ENCODE assay signal across 23 cellular contexts in the genomic region with DNA sequence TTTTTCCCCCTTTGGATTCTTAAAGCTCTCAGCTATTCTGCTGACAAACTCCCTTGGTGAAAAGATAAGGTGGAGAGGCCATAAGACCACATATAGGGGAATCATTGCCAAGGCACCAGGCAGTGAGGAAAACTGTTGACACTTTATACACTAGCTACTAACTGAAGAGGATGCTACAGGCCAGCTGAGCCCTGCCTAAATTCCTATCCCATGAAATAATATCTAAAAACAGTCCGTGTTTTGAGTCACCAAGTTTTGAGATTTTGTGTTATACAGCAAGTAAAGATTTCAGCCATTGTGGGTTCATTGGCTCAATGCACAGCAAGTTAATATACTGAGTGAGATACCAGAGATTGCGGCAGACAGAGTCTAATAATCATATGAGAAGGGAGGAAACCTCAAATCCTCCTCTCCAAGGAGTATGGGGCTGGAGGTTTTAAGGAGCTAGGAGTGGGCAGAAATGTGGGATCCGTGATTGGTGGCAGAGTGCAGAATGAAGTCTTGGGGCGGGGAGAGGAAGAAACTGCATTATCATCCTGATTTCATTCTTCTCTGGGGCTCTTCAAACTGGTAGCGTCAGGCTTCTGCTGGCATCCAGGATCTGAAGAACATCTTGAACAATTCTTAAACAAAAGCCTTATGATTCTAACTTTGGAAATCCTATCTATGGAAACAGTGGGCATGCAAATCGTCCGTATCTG. TPM values are rescaled to one million over a fixed set of nuclear protein-coding genes. Genes with fewer than 3 reads are reported as not detected.
DNase-seq lines count a peak whose midpoint lies in the region; ATAC-seq and TF ChIP-seq lines count a peak whose summit lies in the region.
"Had no signal": no experiment of that assay in that cellular context is flagged by ENCODE, and none has a peak within 500 bp of the region (broad histone marks: within the 10 kb centered on the region; RNA-seq: fewer than 3 reads in every experiment).

No MANE protein-coding gene starts in this region.

- H2BK5ac ChIP-seq in neuronal stem cell (ENCODE audit: low read length): no peak overlapping the region

- H3K4me3 Mint-ChIP-seq in activated CD4-positive, alpha-beta memory T cell treated with anti-CD3 and anti-CD28 coated beads for 36 hours: no peak overlapping the region
- H3K4me3 Mint-ChIP-seq: activated naive CD8-positive, alpha-beta T cell; activated T-cell treated with anti-CD3 and anti-CD28 coated beads, Interleukin-2, amount 50 U/mL, for 4 hours; IgD-negative memory B cell had no signal

- ATAC-seq in SK-N-SH treated with all-trans-retinoic acid at 6 μM for 48 hours (peak; percentile 39; the same call in 2 of the 3 replicates), GM19023 (IDR thresholded peaks at IDR 0.05; ENCODE audit: unreplicated experiment) (no peak)
- ATAC-seq: activated T-cell treated with anti-CD3 and anti-CD28 coated beads, Interleukin-2, amount 50 U/mL, for 4 hours; heart right ventricle; mucosa of descending colon had no signal

- H3K27me3 ChIP-seq in fibroblast of lung (ENCODE audit: control insufficient read depth, insufficient read depth, low read length) (no peaks in the 10 kb centered on the region), neuronal stem cell (ENCODE audit: control insufficient read depth in 3 of 3, insufficient read depth in 3 of 3, low read depth in 1 of 3, low read length in 3 of 3) (no peaks in the 10 kb centered on the region)
- H3K27me3 ChIP-seq: BE2C, heart right ventricle, ovary had no signal

- H3K4me1 ChIP-seq in fibroblast of lung (ENCODE audit: control insufficient read depth, extremely low read depth, insufficient read depth, low read length) (no peaks in the 10 kb centered on the region), neuronal stem cell (ENCODE audit: control insufficient read depth in 2 of 2, insufficient read depth in 1 of 2, low read depth in 1 of 2, low read length in 2 of 2) (no peaks in the 10 kb centered on the region)
- H3K4me1 ChIP-seq: BE2C, heart right ventricle had no signal

- H3K23ac ChIP-seq in neuronal stem cell (ENCODE audit: low read depth, low read length, poor library complexity): no peak overlapping the region

- no peaks in the 10 kb centered on the region for H3K36me3 ChIP-seq in fibroblast of lung (ENCODE audit: control insufficient read depth, insufficient read depth, low read length)
- H3K36me3 ChIP-seq in neuronal stem cell (replicated peaks in 1 of 2; ENCODE audit: control insufficient read depth in 2 of 2, insufficient read depth in 2 of 2, low read length in 2 of 2): no peaks in the 10 kb centered on the region
- H3K36me3 ChIP-seq: BE2C, heart right ventricle, ovary had no signal

- H3K79me2 ChIP-seq in fibroblast of lung (ENCODE audit: control insufficient read depth, insufficient read depth, low read length): no peaks in the 10 kb centered on the region

- H2AFZ ChIP-seq in fibroblast of lung (ENCODE audit: low read length) (peak overlapping the region; percentile 30), neuronal stem cell (ENCODE audit: low read length) (peak overlapping the region; percentile 9)

- H2BK15ac ChIP-seq in neuronal stem cell (ENCODE audit: low read length): no peak overlapping the region

- H3K4me2 ChIP-seq in fibroblast of lung (ENCODE audit: extremely low read depth, insufficient read depth, low read length) (no peak overlapping the region), neuronal stem cell (ENCODE audit: insufficient read depth, low read length, poor library complexity, severe bottlenecking) (no peak overlapping the region)

- TF ChIP-seq CTCF in fibroblast of lung (conservative IDR thresholded peaks at IDR 0.05 in 1 of 2, IDR thresholded peaks at IDR 0.05 in 1 of 2; ENCODE audit: low read depth in 1 of 2, low read length in 2 of 2): no peak

- no peak overlapping the region for H3K4me3 ChIP-seq in fibroblast of lung (replicated peaks in 1 of 4; ENCODE audit: control extremely low read depth in 1 of 4, insufficient read depth in 1 of 4, low read depth in 3 of 4, low read length in 4 of 4)
- H3K4me3 ChIP-seq in neuronal stem cell (ENCODE audit: low read length in 2 of 2): no peak overlapping the region
- H3K4me3 ChIP-seq: heart right ventricle, mucosa of descending colon, ovary had no signal

- no peaks in the 10 kb centered on the region for H3K36me3 Mint-ChIP-seq in activated CD4-positive, alpha-beta memory T cell treated with anti-CD3 and anti-CD28 coated beads for 36 hours
- H3K36me3 Mint-ChIP-seq: activated naive CD8-positive, alpha-beta T cell; IgD-negative memory B cell had no signal

- H2BK120ac ChIP-seq in neuronal stem cell (ENCODE audit: low read depth, low read length): no peak overlapping the region

- peak; percentile 7 for DNase-seq in HPDE6-E6E7 (ENCODE audit: extremely low spot score)
- peak; percentile 3 to 10 for DNase-seq in fibroblast of lung (ENCODE audit: low read depth in 2 of 2)
- DNase-seq in neuronal stem cell (ENCODE audit: low spot score): no peak
- DNase-seq in activated CD4-positive, alpha-beta memory T cell treated with anti-CD3 and anti-CD28 coated beads for 36 hours: no peak
- DNase-seq in stimulated activated CD4-positive, alpha-beta T cell treated with anti-CD3 and anti-CD28 coated beads, Interleukin-15, amount 100 ng/mL, for 24 hours: no peak
- no peak for DNase-seq in NCI-H774 (lab: John Stamatoyannopoulos, UW)
- DNase-seq: activated T-cell treated with anti-CD3 and anti-CD28 coated beads, Interleukin-2, amount 50 U/mL, for 4 hours; BE2C; central memory CD4-positive, alpha-beta T cell; heart right ventricle; kidney; mucosa of descending colon; NCI-H1048; NCI-H2081 treated with DMSO at 0.1 percent for 48 hours; NCI-H69; ovary; stimulated activated CD4-positive, alpha-beta T cell treated with anti-CD3 and anti-CD28 coated beads, Interleukin-4, amount 100 ng/mL, for 1 hour; SW 1271 had no signal

- no peaks in the 10 kb centered on the region for H3K27me3 Mint-ChIP-seq in activated CD4-positive, alpha-beta memory T cell treated with anti-CD3 and anti-CD28 coated beads for 36 hours
- H3K27me3 Mint-ChIP-seq: IgD-negative memory B cell had no signal

- CTCF ChIA-PET in activated CD4-positive, alpha-beta memory T cell treated with anti-CD3 and anti-CD28 coated beads for 36 hours (lab: Charles Lee): no interaction called here

- H3K18ac ChIP-seq in neuronal stem cell (ENCODE audit: low read length): no peak overlapping the region

- H3K14ac ChIP-seq in neuronal stem cell (ENCODE audit: low read length): no peak overlapping the region

- H4K20me1 ChIP-seq in fibroblast of lung (ENCODE audit: control insufficient read depth, extremely low read depth, insufficient read depth, low read length): no peaks in the 10 kb centered on the region

- H3K27ac Mint-ChIP-seq in activated CD4-positive, alpha-beta memory T cell treated with anti-CD3 and anti-CD28 coated beads for 36 hours: no peak overlapping the region
- H3K27ac Mint-ChIP-seq: activated naive CD8-positive, alpha-beta T cell had no signal

- no peak overlapping the region for H4K91ac ChIP-seq in neuronal stem cell (ENCODE audit: low read depth, low read length, poor library complexity)

- H3K27ac ChIP-seq in fibroblast of lung (ENCODE audit: insufficient read depth, low read length) (peak overlapping the region; percentile 14), neuronal stem cell (replicated peaks; ENCODE audit: low read length) (no peak overlapping the region)
- H3K27ac ChIP-seq: heart right ventricle, ovary had no signal

- H2AK5ac ChIP-seq in neuronal stem cell (ENCODE audit: low read depth, low read length): no peak overlapping the region

- H2BK12ac ChIP-seq in neuronal stem cell (ENCODE audit: low read length): no peak overlapping the region

- H3K4ac ChIP-seq in neuronal stem cell (ENCODE audit: low read length): no peak overlapping the region

- intact Hi-C loops in activated CD4-positive, alpha-beta memory T cell treated with anti-CD3 and anti-CD28 coated beads for 36 hours (cut with micrococcal nuclease): no loop called here

- no peaks in the 10 kb centered on the region for H3K79me1 ChIP-seq in neuronal stem cell (ENCODE audit: low read depth, low read length)

- H3K9me3 Mint-ChIP-seq in activated CD4-positive, alpha-beta memory T cell treated with anti-CD3 and anti-CD28 coated beads for 36 hours: no peaks in the 10 kb centered on the region
- H3K9me3 Mint-ChIP-seq: activated T-cell treated with anti-CD3 and anti-CD28 coated beads, Interleukin-2, amount 50 U/mL, for 4 hours had no signal

- POLR2A ChIA-PET in activated CD4-positive, alpha-beta memory T cell treated with anti-CD3 and anti-CD28 coated beads for 36 hours (lab: Charles Lee): no interaction called here

- H3K9me3 ChIP-seq in fibroblast of lung (ENCODE audit: control insufficient read depth, insufficient read depth, low read depth, low read length): no peaks in the 10 kb centered on the region
- no peaks in the 10 kb centered on the region for H3K9me3 ChIP-seq in neuronal stem cell (replicated peaks in 1 of 2; ENCODE audit: control insufficient read depth in 2 of 2, insufficient read depth in 1 of 2, low read depth in 1 of 2, low read length in 2 of 2)
- H3K9me3 ChIP-seq: BE2C, mucosa of descending colon, ovary had no signal

- H3K4me1 Mint-ChIP-seq in activated CD4-positive, alpha-beta memory T cell treated with anti-CD3 and anti-CD28 coated beads for 36 hours (ENCODE audit: low read depth): no peaks in the 10 kb centered on the region
- H3K4me1 Mint-ChIP-seq: IgD-negative memory B cell had no signal

- no peak overlapping the region for H3K9ac ChIP-seq in fibroblast of lung (ENCODE audit: insufficient read depth, low read length)
- H3K9ac ChIP-seq in neuronal stem cell (ENCODE audit: low read depth, low read length, poor library complexity): no peak overlapping the region

- no peak overlapping the region for H4K8ac ChIP-seq in neuronal stem cell (ENCODE audit: low read depth, low read length)

- WGBS in neuronal stem cell (ENCODE audit: extremely low coverage in 2 of 2, insufficient read length in 2 of 2, insufficient replicate concordance in 1 of 2), 2 donors: no CpG with 5 or more reads among the region's 7 CpGs

TF ChIP-seq in SK-N-SH treated with all-trans-retinoic acid at 6 μM for 48 hours, 23 proteins besides CTCF, POLR2A, EP300 and RAD21 (continues in another document):
- TF ChIP-seq CSDC2 (CRISPR knock-in tag; IDR thresholded peaks at IDR 0.05): no peak
- no peak for TF ChIP-seq ZNF8 (CRISPR knock-in tag; IDR thresholded peaks at IDR 0.05)

RNA-seq across cellular contexts. Expression of a gene that starts 9.2 kb away (rescaled TPM):
- not detected in 2 replicates for total RNA-seq in fibroblast of lung
- polyA plus RNA-seq in fibroblast of lung: not detected in 2 replicates
- polyA plus RNA-seq in fibroblast of lung (2012): not detected in 2 replicates
- not detected in 2 replicates for polyA minus RNA-seq in fibroblast of lung (ENCODE audit: low replicate concordance)
- not detected for polyA plus RNA-seq in neuronal stem cell (2013, experiment 1 of 2)
- not detected for polyA plus RNA-seq in neuronal stem cell (2013, experiment 2 of 2)
- total RNA-seq in activated CD4-positive, alpha-beta memory T cell treated with anti-CD3 and anti-CD28 coated beads for 36 hours: not detected
- total RNA-seq: activated T-cell treated with anti-CD3 and anti-CD28 coated beads, Interleukin-2, amount 50 U/mL, for 4 hours; heart right ventricle; temporal lobe had no signal
- polyA plus RNA-seq: heart right ventricle, IgD-negative memory B cell, ovary had no signal

RNA-seq across cellular contexts. Expression of a gene that starts 40.1 kb away (rescaled TPM):
- total RNA-seq in fibroblast of lung: not detected in 2 replicates
- not detected in 2 replicates for polyA plus RNA-seq in fibroblast of lung
- polyA plus RNA-seq in fibroblast of lung (2012): not detected in 2 replicates
- not detected in 2 replicates for polyA minus RNA-seq in fibroblast of lung (ENCODE audit: low replicate concordance)
- not detected for polyA plus RNA-seq in neuronal stem cell (2013, experiment 1 of 2)
- not detected for polyA plus RNA-seq in neuronal stem cell (2013, experiment 2 of 2)
- not detected for total RNA-seq in activated CD4-positive, alpha-beta memory T cell treated with anti-CD3 and anti-CD28 coated beads for 36 hours
- total RNA-seq: activated T-cell treated with anti-CD3 and anti-CD28 coated beads, Interleukin-2, amount 50 U/mL, for 4 hours; heart right ventricle; kidney; mucosa of descending colon; ovary; temporal lobe had no signal
- polyA plus RNA-seq: heart right ventricle, IgD-negative memory B cell, ovary had no signal

Comparison
In these comparisons a context has a peak if more than half of its experiments do, and no peak if none do; other contexts are left out.
1. DNase-seq: peak in HPDE6-E6E7 (single experiment) and fibroblast of lung (2 of 2); none in neuronal stem cell (single experiment), activated CD4-positive, alpha-beta memory T cell treated with anti-CD3 and anti-CD28 coated beads for 36 hours (single experiment), stimulated activated CD4-positive, alpha-beta T cell treated with anti-CD3 and anti-CD28 coated beads, Interleukin-15, amount 100 ng/mL, for 24 hours (single experiment) and NCI-H774 (single experiment).